24 cellular contexts compared by ENCODE assay signal in the genomic region with DNA sequence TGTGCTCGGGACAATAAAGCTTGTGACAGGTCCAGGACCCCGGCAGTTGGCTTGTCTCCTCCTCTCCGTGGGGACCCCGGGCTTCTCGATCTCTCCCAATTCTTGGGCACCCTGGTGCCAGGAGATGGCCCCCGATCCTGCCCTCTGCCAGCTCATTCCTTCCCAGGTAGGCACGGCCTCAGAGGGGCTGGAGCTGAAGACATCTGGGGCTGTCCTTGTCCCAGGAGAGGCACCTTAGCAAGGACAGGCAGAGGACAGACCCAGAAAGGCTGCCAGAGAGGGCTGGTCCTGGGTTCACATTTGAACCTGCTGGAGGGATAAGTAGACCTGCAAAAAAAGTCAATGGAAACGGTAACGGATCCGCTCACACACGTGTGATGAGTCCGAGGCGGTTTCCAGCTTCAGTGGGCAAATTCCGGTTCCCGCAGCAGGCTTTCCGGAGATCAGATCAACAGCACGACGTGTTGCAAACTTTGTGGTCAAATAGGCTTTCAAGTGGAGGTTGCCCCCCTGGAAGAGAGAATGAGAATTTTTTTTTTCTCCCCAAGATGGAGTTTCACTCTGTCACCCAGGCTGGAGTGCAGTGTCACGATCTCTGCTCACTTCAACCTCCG. TPM values are rescaled to one million over a fixed set of nuclear protein-coding genes. Genes with fewer than 3 reads are reported as not detected.
DNase-seq lines count a peak whose midpoint lies in the region; ATAC-seq, FAIRE-seq and TF ChIP-seq lines count a peak whose summit lies in the region.
"Had no signal": no experiment of that assay in that cellular context is flagged by ENCODE, and none has a peak within 500 bp of the region (broad histone marks: within the 10 kb centered on the region; RNA-seq: fewer than 3 reads in every experiment).

No MANE protein-coding gene starts in this region.

- no peak for FAIRE-seq in K562 (lab: Jason Lieb, UNC)
- FAIRE-seq: GM12891 had no signal

- H4K8ac ChIP-seq in mesenchymal stem cell (ENCODE audit: low read length), result no peak overlapping the region

- no peak for TF ChIP-seq RAD21 in K562 (CRISPR knock-in tag; conservative IDR thresholded peaks at IDR 0.05 in 1 of 2, IDR thresholded peaks at IDR 0.05 in 1 of 2)

- H3K27me3 ChIP-seq in KMS-11 (ENCODE audit: insufficient read depth, low read depth) (peaks cover 17% of the 10 kb centered on the region; the same call in 1 of the 2 replicates), K562 (ENCODE audit: control insufficient read depth in 2 of 2, insufficient read depth in 2 of 2, low read length in 2 of 2) (peaks cover 0 to 19% of the 10 kb centered on the region in 2 experiments; a peak in 2 of 5 replicates), mesenchymal stem cell (ENCODE audit: control insufficient read depth in 1 of 2, insufficient read depth in 1 of 2, low read length in 2 of 2) (no peaks in the 10 kb centered on the region)
- H3K27me3 ChIP-seq: spleen, stomach, thyroid gland, vagina had no signal

- no peaks in the 10 kb centered on the region for H3K9me3 ChIP-seq in K562 (replicated peaks; ENCODE audit: control insufficient read depth, insufficient read depth, low read depth, low read length)
- no peaks in the 10 kb centered on the region for H3K9me3 ChIP-seq in mesenchymal stem cell (ENCODE audit: control insufficient read depth, low read length)
- H3K9me3 ChIP-seq: left ventricle myocardium inferior, spleen, stomach, thyroid gland, vagina had no signal

- no TSS peak for BruUV-seq in K562 (replicated peaks; lab: Mats Ljungman, UMichigan)

- H3K18ac ChIP-seq in mesenchymal stem cell (ENCODE audit: low read depth in 1 of 2, low read length in 2 of 2), result no peak overlapping the region

- POLR2A ChIA-PET in K562 (lab: Yijun Ruan, JAX), result interaction anchor here (0.6 to 1.0 kb wide), 2 partner anchors 17 to 209 kb away, joined by 3 to 4 read pairs; no protein-coding TSS in a partner anchor

- CTCF ChIA-PET in K562 (lab: Yijun Ruan, JAX; ENCODE audit: low intra/inter-chr PET ratio), result interaction anchor here (0.8 kb wide), 1 partner anchor 200 kb away, joined by 3 read pairs; no protein-coding TSS in a partner anchor

- H3K4me3 ChIP-seq in KMS-11 (IDR thresholded peaks at IDR 0.05; ENCODE audit: insufficient read depth, low read depth, low read length) (no peak overlapping the region), K562 (no peak overlapping the region; the same call in 1 of the 2 replicates), mesenchymal stem cell (ENCODE audit: insufficient read depth in 1 of 2, low read depth in 1 of 2, low read length in 2 of 2) (no peak overlapping the region)
- H3K4me3 ChIP-seq: left ventricle myocardium inferior, SK-N-MC, spleen, stomach, thyroid gland, vagina had no signal

- H3K27ac ChIP-seq in KMS-11 (no peak overlapping the region), K562 (ENCODE audit: extremely low read depth, low read depth, low read length) (no peak overlapping the region), mesenchymal stem cell (ENCODE audit: low read length, poor library complexity, severe bottlenecking) (no peak overlapping the region)
- H3K27ac ChIP-seq: left ventricle myocardium inferior, SK-N-MC, spleen, stomach, thyroid gland, vagina had no signal

- no peaks in the 10 kb centered on the region for H3K9me1 ChIP-seq in K562 (ENCODE audit: control insufficient read depth, insufficient read depth, low read length)

- no peaks in the 10 kb centered on the region for H4K20me1 ChIP-seq in KMS-11 (ENCODE audit: insufficient read depth)
- H4K20me1 ChIP-seq in K562 (replicated peaks; ENCODE audit: control insufficient read depth, insufficient read depth, low read length), result no peaks in the 10 kb centered on the region; the same call in 1 of the 2 replicates

- TF ChIP-seq EP300 in K562 (IDR thresholded peaks at IDR 0.05; ENCODE audit: low read length), result no peak

- WGBS in K562 (ENCODE audit: insufficient coverage, low coverage, missing lambda C conversion rate), result 24% methylated on average over 19 of the region's 20 CpGs
- 94% methylated on average over 20 of the region's 20 CpGs for WGBS in mesenchymal stem cell

- H3K36me3 ChIP-seq in KMS-11 (ENCODE audit: insufficient read depth) (no peaks in the 10 kb centered on the region), K562 (ENCODE audit: control insufficient read depth, insufficient read depth, low read length) (no peaks in the 10 kb centered on the region), mesenchymal stem cell (ENCODE audit: control insufficient read depth in 1 of 2, insufficient read depth in 2 of 2, low read depth in 1 of 2, low read length in 2 of 2) (peaks cover 33 to 35% of the 10 kb centered on the region in 2 experiments)
- H3K36me3 ChIP-seq: thyroid gland had no signal

- no peak for TF ChIP-seq POLR2A in K562 (conservative IDR thresholded peaks at IDR 0.05)

- no peak overlapping the region for H3K14ac ChIP-seq in mesenchymal stem cell (ENCODE audit: low read length in 2 of 2)

- H2BK120ac ChIP-seq in mesenchymal stem cell (ENCODE audit: low read depth, low read length), result no peak overlapping the region

- peak; percentile 90 for DNase-seq in NOMO-1 treated with DMSO at 0.1 percent for 48 hours (lab: John Stamatoyannopoulos, UW; ENCODE audit: unreplicated experiment)
- peak in 1 of 4 experiments; percentile 13 for DNase-seq in K562 (ENCODE audit: extremely low read depth in 1 of 4, low spot score in 3 of 4)
- DNase-seq in posterior vena cava (ENCODE audit: low spot score), result peak; percentile 68
- DNase-seq in ACHN, result no peak
- no peak for DNase-seq in HuH-7 (ENCODE audit: low spot score)
- DNase-seq in mesenchymal stem cell, result no peak
- DNase-seq: activated CD4-positive, alpha-beta memory T cell treated with anti-CD3 and anti-CD28 coated beads for 36 hours; activated CD4-positive, CD25-positive, alpha-beta regulatory T cell treated with anti-CD3 and anti-CD28 coated beads, Interleukin-2, amount 50 U/mL, for 72 hours; activated naive CD4-positive, alpha-beta T cell; caudate nucleus; effector memory CD8-positive, alpha-beta T cell; IMR-90; left ventricle myocardium inferior; NCI-H1417; NCI-H2029; NCI-H226; NCI-H748 treated with DMSO at 0.1 percent for 48 hours; spleen; stomach had no signal

- no peaks in the 10 kb centered on the region for H3K79me1 ChIP-seq in mesenchymal stem cell (replicated peaks; ENCODE audit: low read length, poor library complexity, severe bottlenecking)

- no peak overlapping the region for H3K4ac ChIP-seq in mesenchymal stem cell (ENCODE audit: low read depth in 1 of 2, low read length in 2 of 2)

- H3K23ac ChIP-seq in mesenchymal stem cell (ENCODE audit: low read length in 2 of 2), result no peak overlapping the region

- H3K4me1 ChIP-seq in KMS-11 (ENCODE audit: low read depth, poor library complexity, severe bottlenecking), result no peaks in the 10 kb centered on the region
- H3K4me1 ChIP-seq in K562 (replicated peaks in 1 of 2; ENCODE audit: control insufficient read depth in 2 of 2, insufficient read depth in 2 of 2, low read length in 2 of 2), result peaks cover 8 to 26% of the 10 kb centered on the region in 2 experiments
- H3K4me1 ChIP-seq in mesenchymal stem cell (ENCODE audit: control insufficient read depth, insufficient read depth, low read depth, low read length), result no peaks in the 10 kb centered on the region
- H3K4me1 ChIP-seq: left ventricle myocardium inferior, spleen, stomach, thyroid gland, vagina had no signal

- ATAC-seq in K562, result no peak
- ATAC-seq: effector memory CD8-positive, alpha-beta T cell had no signal

- H2AFZ ChIP-seq in KMS-11 (ENCODE audit: low read depth), result peak overlapping the region; percentile 39; the same call in 1 of the 2 replicates
- peak overlapping the region; percentile 71 for H2AFZ ChIP-seq in K562 (ENCODE audit: low read depth, low read length)
- H2AFZ ChIP-seq in mesenchymal stem cell (ENCODE audit: low read depth, low read length), result no peak overlapping the region

- intact Hi-C loops in K562 (cut with micrococcal nuclease) (no loop called here), posterior vena cava (cut with DNase I) (no loop called here)

- H3K79me2 ChIP-seq in KMS-11 (ENCODE audit: insufficient read depth, low read depth), result no peaks in the 10 kb centered on the region
- H3K79me2 ChIP-seq in K562 (ENCODE audit: control insufficient read depth, insufficient read depth, low read length), result no peaks in the 10 kb centered on the region

- TF ChIP-seq CTCF in KMS-11 (conservative IDR thresholded peaks at IDR 0.05; ENCODE audit: low read depth, low read length) (no peak), K562 (IDR thresholded peaks at IDR 0.05 in 2 of 3, conservative IDR thresholded peaks at IDR 0.05 in 1 of 3; ENCODE audit: insufficient read depth in 2 of 3, low read depth in 1 of 3, low read length in 3 of 3) (no peak)

- H2AK5ac ChIP-seq in mesenchymal stem cell (ENCODE audit: low read length, severe bottlenecking), result no peak overlapping the region

- H3K4me2 ChIP-seq in KMS-11 (no peak overlapping the region; the same call in 1 of the 2 replicates), K562 (ENCODE audit: insufficient read depth, low read length) (peak overlapping the region; percentile 39; the same call in 1 of the 2 replicates), mesenchymal stem cell (ENCODE audit: low read length, poor library complexity, severe bottlenecking) (no peak overlapping the region)

- no peak overlapping the region for H4K91ac ChIP-seq in mesenchymal stem cell (ENCODE audit: low read length)

- in situ Hi-C loops in K562 (cut with MboI), result loop anchor here (10.0 to 25.0 kb wide), 2 partner anchors 469 to 631 kb away; no protein-coding TSS in a partner anchor
- in situ Hi-C loops in ACHN (cut with HindIII; ENCODE audit: low pct_ligation_motif_present, low pct_unique_long_range_greater_than_20kb, low sequenced_read_pairs), result loop anchor here (25.0 kb wide), 1 partner anchor 156 kb away; no protein-coding TSS in a partner anchor

- no peak overlapping the region for H2BK12ac ChIP-seq in mesenchymal stem cell (ENCODE audit: low read length in 2 of 2)

- no peak overlapping the region for H2BK5ac ChIP-seq in mesenchymal stem cell (ENCODE audit: low read depth, low read length, poor library complexity, severe bottlenecking)

- no peak overlapping the region for H2BK15ac ChIP-seq in mesenchymal stem cell (ENCODE audit: low read depth, poor library complexity, severe bottlenecking)

- H3K9ac ChIP-seq in KMS-11 (no peak overlapping the region), K562 (ENCODE audit: insufficient read depth in 1 of 2, low read depth in 2 of 2, low read length in 2 of 2) (peak overlapping the region in 1 of 2 experiments; percentile 23; a peak in 1 of 4 replicates), mesenchymal stem cell (ENCODE audit: low read length) (no peak overlapping the region)

RNA-seq across cellular contexts. Expression of a gene that starts 47.7 kb away (rescaled TPM):
- total RNA-seq in K562 (2011; cell fraction: chromatin; rRNA removed; ENCODE audit: low replicate concordance), result 23.2 and 65.0 TPM in 2 replicates
- 30.5 and 35.3 TPM in 2 replicates for total RNA-seq in K562 (2011; cell fraction: nucleolus; rRNA removed)
- total RNA-seq in K562 (2011; cell fraction: nucleoplasm; rRNA removed), result 22.2 and 23.5 TPM in 2 replicates
- total RNA-seq in K562 (2014; rRNA removed) (9.2 and 12.4 TPM in 2 replicates), K562 (2014; rRNA removed; fragmentation: Illumina TruSeq; extraction: Trizol) (10.8 and 14.0 TPM in 2 replicates), K562 (2015; rRNA removed; fragmentation: Illumina TruSeq; extraction: Trizol) (13.4 and 15.1 TPM in 2 replicates), K562 (2021) (30.2 and 32.1 TPM in 2 replicates), posterior vena cava (10 to 100 TPM; 14.7 to 17.0 TPM)
- polyA plus RNA-seq in K562 (2011; rRNA removed) (12.8 and 17.6 TPM in 2 replicates), K562 (2014; fragmentation: Illumina TruSeq; extraction: Trizol) (23.8 and 24.5 TPM in 2 replicates), K562 (2014; fragmentation: Nextera tagmentation; extraction: Ambion mirVana) (1 to 10 TPM; 9.1 to 10.0 TPM), K562 (2014; rRNA removed) (17.0 and 20.8 TPM in 2 replicates)
- polyA plus RNA-seq in K562 (2011; cell fraction: cytosol; rRNA removed), result 9.3 and 13.0 TPM in 2 replicates
- polyA plus RNA-seq in K562 (2011; cell fraction: nucleus; rRNA removed), result 15.6 and 24.1 TPM in 2 replicates
- 19.1 and 31.6 TPM in 2 replicates for polyA plus RNA-seq in K562 (2012)
- polyA minus RNA-seq in K562 (2011; rRNA and poly(A)+ RNA removed), result 9.2 and 9.7 TPM in 2 replicates
- 21.2 and 21.5 TPM in 2 replicates for polyA minus RNA-seq in K562 (2011; cell fraction: cytosol; rRNA and poly(A)+ RNA removed)
- polyA minus RNA-seq in K562 (2011; cell fraction: nucleus; rRNA and poly(A)+ RNA removed), result 11.3 and 12.9 TPM in 2 replicates
- polyA plus RNA-seq in mesenchymal stem cell (2013, experiment 1 of 2), result 25.5 TPM
- polyA plus RNA-seq in mesenchymal stem cell (2013, experiment 2 of 2), result 28.4 TPM

Comparison
In these comparisons a context has a peak if more than half of its experiments do, and no peak if none do; other contexts are left out.
1. DNase-seq: peak in NOMO-1 treated with DMSO at 0.1 percent for 48 hours (single experiment) and posterior vena cava (single experiment); none in ACHN (single experiment), HuH-7 (single experiment) and mesenchymal stem cell (single experiment).